In genomic region chr10:110783509-110784103, GRCh38 we compare ENCODE assay signal across 8 cellular contexts.
DNase-seq lines count a peak whose midpoint lies in the region; ATAC-seq and TF ChIP-seq lines count a peak whose summit lies in the region.
"Had no signal": no experiment of that assay in that cellular context is flagged by ENCODE, and none has a peak within 500 bp of the region (broad histone marks: within the 10 kb centered on the region; RNA-seq: fewer than 3 reads in every experiment).

No MANE protein-coding gene starts in this region.

- DNase-seq in activated CD4-positive, CD25-positive, alpha-beta regulatory T cell treated with anti-CD3 and anti-CD28 coated beads, Interleukin-2, amount 50 U/mL, for 72 hours, result peak; percentile 70
- peak; percentile 8 to 65 (median 28) for DNase-seq in activated naive CD4-positive, alpha-beta T cell (lab: John Stamatoyannopoulos, UW)
- DNase-seq in omental fat pad (ENCODE audit: low spot score) (no peak), NCI-H2227 (lab: John Stamatoyannopoulos, UW; ENCODE audit: unreplicated experiment) (no peak), AG08396 (ENCODE audit: low spot score) (no peak)
- peak; percentile 65 for DNase-seq in stimulated activated naive CD4-positive, alpha-beta T cell treated with Interleukin-2 at 50 U/mL for 16 hours (lab: John Stamatoyannopoulos, UW)
- DNase-seq: NCI-H524 had no signal

- ATAC-seq in omental fat pad (ENCODE audit: low FRiP score) (peak; percentile 47), GM21619 (IDR thresholded peaks at IDR 0.05; ENCODE audit: unreplicated experiment) (no peak)

- no peak for TF ChIP-seq CTCF in omental fat pad (IDR thresholded peaks at IDR 0.05)

Comparison
In these comparisons a context has a peak if more than half of its experiments do, and no peak if none do; other contexts are left out.
1. DNase-seq: peak in activated CD4-positive, CD25-positive, alpha-beta regulatory T cell treated with anti-CD3 and anti-CD28 coated beads, Interleukin-2, amount 50 U/mL, for 72 hours (single experiment), activated naive CD4-positive, alpha-beta T cell (4 of 4) and stimulated activated naive CD4-positive, alpha-beta T cell treated with Interleukin-2 at 50 U/mL for 16 hours (single experiment); none in omental fat pad (single experiment), NCI-H2227 (single experiment) and AG08396 (single experiment).